ENCODE assay signal across 19 cellular contexts in the genomic region with DNA sequence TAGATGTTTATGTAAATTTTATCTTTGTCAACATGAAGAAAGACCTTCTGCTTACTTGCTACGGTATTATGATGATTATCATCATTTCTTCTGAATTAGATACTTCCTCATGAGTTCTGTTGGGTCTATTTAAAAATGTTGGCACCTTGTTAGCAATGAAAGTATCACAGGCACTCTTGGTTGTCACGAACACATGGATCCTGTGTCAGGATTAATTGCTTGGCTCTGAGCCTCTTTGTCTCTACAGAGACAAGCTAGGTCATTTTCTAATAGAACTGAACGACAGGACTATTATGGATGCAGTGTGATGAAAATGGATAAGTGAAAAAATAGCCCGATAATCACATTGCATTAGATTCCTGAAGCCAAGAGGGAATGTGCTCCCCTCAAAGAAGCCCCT.
DNase-seq lines count a peak whose midpoint lies in the region; ATAC-seq and TF ChIP-seq lines count a peak whose summit lies in the region.
"Had no signal": no experiment of that assay in that cellular context is flagged by ENCODE, and none has a peak within 500 bp of the region (broad histone marks: within the 10 kb centered on the region; RNA-seq: fewer than 3 reads in every experiment).

No MANE protein-coding gene starts in this region.

- peaks cover 97% of the 10 kb centered on the region for H3K4me1 Mint-ChIP-seq in activated CD4-positive, alpha-beta T cell treated with anti-CD3 and anti-CD28 coated beads for 36 hours
- peaks cover 54 to 81% (median 76%) of the 10 kb centered on the region in 3 donors for H3K4me1 Mint-ChIP-seq in IgD-negative memory B cell
- peaks cover 91% of the 10 kb centered on the region for H3K4me1 Mint-ChIP-seq in activated naive CD8-positive, alpha-beta T cell treated with anti-CD3 and anti-CD28 coated beads for 36 hours

- peaks cover 26 to 99% (median 79%) of the 10 kb centered on the region in 6 donors for H3K4me1 ChIP-seq in spleen
- H3K4me1 ChIP-seq in heart left ventricle = peaks cover 0 to 82% (median 6%) of the 10 kb centered on the region in 12 donors
- peaks cover 11 to 24% (median 16%) of the 10 kb centered on the region in 4 donors for H3K4me1 ChIP-seq in upper lobe of left lung

- H3K27ac Mint-ChIP-seq in activated CD4-positive, alpha-beta T cell treated with anti-CD3 and anti-CD28 coated beads for 36 hours = peak overlapping the region; percentile 98
- peak overlapping the region; percentile 19 to 92 (median 67) for H3K27ac Mint-ChIP-seq in IgD-negative memory B cell
- H3K27ac Mint-ChIP-seq in activated naive CD8-positive, alpha-beta T cell treated with anti-CD3 and anti-CD28 coated beads for 36 hours = peak overlapping the region; percentile 94
- H3K27ac Mint-ChIP-seq: neural progenitor cell, progenitor cell of endocrine pancreas had no signal

- no peaks in the 10 kb centered on the region for H3K27me3 ChIP-seq in spleen (replicated peaks in 1 of 7)
- no peaks in the 10 kb centered on the region for H3K27me3 ChIP-seq in heart left ventricle
- no peaks in the 10 kb centered on the region for H3K27me3 ChIP-seq in upper lobe of left lung
- H3K27me3 ChIP-seq: left lung, neural progenitor cell, stomach had no signal

- intact Hi-C loops in activated CD4-positive, alpha-beta T cell treated with anti-CD3 and anti-CD28 coated beads for 36 hours (cut with DNase I, micrococcal nuclease) = loop anchor here in 1 of 2 experiments (1.0 to 5.0 kb wide), 2 partner anchors 70 to 190 kb away; no protein-coding TSS in a partner anchor
- intact Hi-C loops in spleen (cut with DNase I; ENCODE audit: low total_unique reads) = loop anchor here (10.0 kb wide), 1 partner anchor 73 kb away; no protein-coding TSS in a partner anchor
- intact Hi-C loops in heart left ventricle (cut with DNase I) = no loop called here

- 63 to 83% (median 76%) methylated on average over 4 of the region's 4 CpGs for WGBS in spleen, 5 donors
- 43 to 65% (median 62%) methylated on average over 4 of the region's 4 CpGs for WGBS in heart left ventricle, 4 donors
- WGBS in upper lobe of left lung, 2 donors = 63 to 70% methylated on average over 4 of the region's 4 CpGs

- no peak for TF ChIP-seq EP300 in upper lobe of left lung (IDR thresholded peaks at IDR 0.05)

- no peak overlapping the region for H3K4me3 Mint-ChIP-seq in activated CD4-positive, alpha-beta T cell treated with anti-CD3 and anti-CD28 coated beads for 36 hours
- no peak overlapping the region for H3K4me3 Mint-ChIP-seq in IgD-negative memory B cell
- H3K4me3 Mint-ChIP-seq in activated naive CD8-positive, alpha-beta T cell treated with anti-CD3 and anti-CD28 coated beads for 36 hours = peak overlapping the region; percentile 0
- H3K4me3 Mint-ChIP-seq: brain, neural progenitor cell had no signal

- H3K4me3 ChIP-seq in spleen (no peak overlapping the region), heart left ventricle (no peak overlapping the region), upper lobe of left lung (no peak overlapping the region)
- H3K4me3 ChIP-seq: left lung, neural progenitor cell, stomach had no signal

- H3K9me3 ChIP-seq in spleen = no peaks in the 10 kb centered on the region
- H3K9me3 ChIP-seq in heart left ventricle = no peaks in the 10 kb centered on the region
- H3K9me3 ChIP-seq in upper lobe of left lung = no peaks in the 10 kb centered on the region
- H3K9me3 ChIP-seq: left lung, stomach had no signal

- ATAC-seq in activated CD4-positive, alpha-beta T cell treated with anti-CD3 and anti-CD28 coated beads for 36 hours = no peak
- ATAC-seq in heart left ventricle (no peak), upper lobe of left lung (ENCODE audit: low FRiP score in 2 of 2) (no peak)
- ATAC-seq: left lung had no signal

- TF ChIP-seq POLR2A in spleen (IDR thresholded peaks at IDR 0.05) (no peak), heart left ventricle (IDR thresholded peaks at IDR 0.05) (no peak), upper lobe of left lung (IDR thresholded peaks at IDR 0.05) (no peak)

- no peak for DNase-seq in activated CD4-positive, alpha-beta T cell treated with anti-CD3 and anti-CD28 coated beads for 36 hours
- DNase-seq in activated CD4-positive, alpha-beta T cell treated with anti-CD3 and anti-CD28 coated beads for 48 hours = no peak
- no peak for DNase-seq in activated naive CD8-positive, alpha-beta T cell treated with anti-CD3 and anti-CD28 coated beads for 36 hours
- no peak for DNase-seq in spleen
- DNase-seq in heart left ventricle = no peak
- DNase-seq in upper lobe of left lung = no peak
- no peak for DNase-seq in GM03348 (ENCODE audit: low spot score)
- DNase-seq: Karpas-422; left lung; NCI-H1930; NCI-H2227 treated with DMSO at 0.1 percent for 48 hours; NCI-H82; SHP77 treated with DMSO at 0.1 percent for 48 hours; stimulated activated CD4-positive, alpha-beta T cell treated with anti-CD3 and anti-CD28 coated beads, Interleukin-1b, Interleukin-23, amount 100 ng/mL, for 48 hours; stomach had no signal

- H3K36me3 Mint-ChIP-seq in activated CD4-positive, alpha-beta T cell treated with anti-CD3 and anti-CD28 coated beads for 36 hours (ENCODE audit: low read depth) = peaks cover 72% of the 10 kb centered on the region
- H3K36me3 Mint-ChIP-seq in IgD-negative memory B cell = peaks cover 6% of the 10 kb centered on the region
- H3K36me3 Mint-ChIP-seq in activated naive CD8-positive, alpha-beta T cell treated with anti-CD3 and anti-CD28 coated beads for 36 hours = peaks cover 80% of the 10 kb centered on the region
- H3K36me3 Mint-ChIP-seq: brain had no signal

- no peaks in the 10 kb centered on the region for H3K9me3 Mint-ChIP-seq in activated CD4-positive, alpha-beta T cell treated with anti-CD3 and anti-CD28 coated beads for 36 hours (ENCODE audit: low read depth)
- no peaks in the 10 kb centered on the region for H3K9me3 Mint-ChIP-seq in IgD-negative memory B cell
- H3K9me3 Mint-ChIP-seq in activated naive CD8-positive, alpha-beta T cell treated with anti-CD3 and anti-CD28 coated beads for 36 hours = peaks cover 4% of the 10 kb centered on the region
- H3K9me3 Mint-ChIP-seq: neural progenitor cell had no signal

- CTCF ChIA-PET in activated CD4-positive, alpha-beta T cell treated with anti-CD3 and anti-CD28 coated beads for 36 hours (lab: Charles Lee) = interaction anchor here (1.0 to 1.8 kb wide), 4 partner anchors 11 to 46 kb away, joined by 3 to 7 read pairs (median 5); no protein-coding TSS in a partner anchor

- H3K27ac ChIP-seq in spleen (peak overlapping the region in 7 of 8 donors; percentile 9 to 86 (median 80)), heart left ventricle (peak overlapping the region in 1 of 12 donors; percentile 83), upper lobe of left lung (peak overlapping the region in 1 of 4 donors; percentile 30)
- H3K27ac ChIP-seq: neural progenitor cell had no signal

- H3K27me3 Mint-ChIP-seq in activated CD4-positive, alpha-beta T cell treated with anti-CD3 and anti-CD28 coated beads for 36 hours = no peaks in the 10 kb centered on the region
- H3K27me3 Mint-ChIP-seq in IgD-negative memory B cell = peaks cover 1% of the 10 kb centered on the region
- no peaks in the 10 kb centered on the region for H3K27me3 Mint-ChIP-seq in activated naive CD8-positive, alpha-beta T cell treated with anti-CD3 and anti-CD28 coated beads for 36 hours
- H3K27me3 Mint-ChIP-seq: brain, progenitor cell of endocrine pancreas had no signal

- H3K36me3 ChIP-seq in spleen = peaks cover 0 to 51% (median 6%) of the 10 kb centered on the region in 6 donors
- peaks cover 0 to 22% (median 0%) of the 10 kb centered on the region in 9 donors for H3K36me3 ChIP-seq in heart left ventricle
- no peaks in the 10 kb centered on the region for H3K36me3 ChIP-seq in upper lobe of left lung
- H3K36me3 ChIP-seq: neural progenitor cell, stomach had no signal

- TF ChIP-seq CTCF in spleen (IDR thresholded peaks at IDR 0.05 in 8 of 11, conservative IDR thresholded peaks at IDR 0.05 in 3 of 11) = no peak
- TF ChIP-seq CTCF in heart left ventricle (IDR thresholded peaks at IDR 0.05) = no peak
- no peak for TF ChIP-seq CTCF in upper lobe of left lung (IDR thresholded peaks at IDR 0.05)

- POLR2A ChIA-PET in activated CD4-positive, alpha-beta T cell treated with anti-CD3 and anti-CD28 coated beads for 36 hours (lab: Charles Lee) = interaction anchor here (0.7 kb wide), 1 partner anchor 12 kb away, joined by 3 read pairs; no protein-coding TSS in a partner anchor
